Comparison of ENCODE assay signal across 8 cellular contexts in the genomic region with DNA sequence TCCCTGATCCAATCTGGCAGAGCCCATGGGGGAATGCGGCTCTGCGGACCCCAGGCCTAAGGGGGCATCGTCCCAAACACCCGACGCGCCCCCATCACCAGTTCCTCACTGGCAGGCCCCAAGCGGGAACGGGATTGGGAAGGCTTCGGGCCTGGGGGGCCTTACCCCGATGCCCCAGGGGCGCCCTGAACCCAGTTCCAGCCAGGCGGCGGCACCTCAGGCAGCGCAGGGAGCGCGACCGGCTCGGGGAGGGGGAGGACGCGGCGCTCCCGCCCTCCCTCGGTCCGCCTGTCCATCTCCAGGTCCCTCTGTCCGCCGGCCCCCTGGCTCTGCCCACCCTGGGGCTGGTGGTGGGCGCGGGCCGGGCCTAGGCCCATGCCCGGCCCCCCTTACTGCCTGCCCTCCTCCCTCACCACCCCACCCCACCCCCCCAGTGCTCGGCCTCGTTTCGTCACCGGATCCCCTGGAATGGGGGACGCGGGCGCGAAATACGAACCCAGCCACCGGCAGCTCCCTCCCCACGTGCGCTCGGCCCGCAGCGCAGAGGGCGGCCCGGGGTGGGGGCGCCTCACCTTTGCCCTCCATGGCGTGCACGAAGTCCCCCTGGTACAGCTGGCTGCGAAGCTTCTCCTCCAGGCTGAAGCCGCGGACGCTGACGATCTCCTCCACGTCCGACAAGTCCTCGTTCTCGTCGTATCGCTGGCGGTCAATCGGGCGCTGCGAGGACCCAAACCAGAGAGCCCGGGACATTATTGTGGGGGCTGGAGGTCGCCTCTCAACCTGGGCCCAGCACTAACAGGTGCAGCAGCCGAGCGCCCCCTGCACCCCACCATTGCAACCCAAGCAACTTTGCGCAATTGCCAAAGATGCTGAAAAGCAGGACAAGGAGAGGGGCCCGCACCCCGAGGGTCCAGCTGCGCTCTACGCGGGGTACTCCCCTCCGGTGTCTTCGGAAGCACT. TPM values are rescaled to one million over a fixed set of nuclear protein-coding genes. Genes with fewer than 3 reads are reported as not detected.
A peak's percentile ranks its signal among the peaks of the same experiment; 100 is the strongest.
DNase-seq lines count a peak whose midpoint lies in the region; ATAC-seq and TF ChIP-seq lines count a peak whose summit lies in the region.

No MANE protein-coding gene starts in this region.

- H2BK15ac ChIP-seq in neuronal stem cell (ENCODE audit: low read length) = peak overlapping the region; percentile 82

- DNase-seq in activated CD8-positive, alpha-beta memory T cell treated with anti-CD3 and anti-CD28 coated beads, Interleukin-2, amount 10 ng/mL, durations not matched to agents 7 days and 5 days = peak; percentile 43
- DNase-seq in fibroblast of peridontal ligament (ENCODE audit: extremely low read depth) (peak; percentile 29), neuronal stem cell (ENCODE audit: low spot score) (peak; percentile 64), NCI-H510A (lab: John Stamatoyannopoulos, UW) (no peak), NCI-H1092 treated with DMSO at 0.1 percent for 48 hours (lab: John Stamatoyannopoulos, UW) (no peak), DMS 273 (lab: John Stamatoyannopoulos, UW; ENCODE audit: unreplicated experiment) (no peak)

- H3K9me3 ChIP-seq in HEK293 (ENCODE audit: control insufficient read depth, insufficient read depth, low read depth, low read length) (no peaks in the 10 kb centered on the region), neuronal stem cell (replicated peaks in 1 of 2; ENCODE audit: control insufficient read depth in 2 of 2, insufficient read depth in 1 of 2, low read depth in 1 of 2, low read length in 2 of 2) (no peaks in the 10 kb centered on the region)

- peak overlapping the region; percentile 89 for H2BK5ac ChIP-seq in neuronal stem cell (ENCODE audit: low read length)

- H2AFZ ChIP-seq in neuronal stem cell (ENCODE audit: low read length) = peak overlapping the region; percentile 50

- H3K79me1 ChIP-seq in neuronal stem cell (ENCODE audit: low read depth, low read length) = peaks cover 6% of the 10 kb centered on the region

- H3K4me3 ChIP-seq in HEK293 (ENCODE audit: low read depth, low read length) (peak overlapping the region; percentile 60), neuronal stem cell (ENCODE audit: low read length in 2 of 2) (peak overlapping the region; percentile 71 to 88)

- POLR2A ChIA-PET in HEK293 (lab: Yijun Ruan, JAX) = interaction anchor here (1.3 to 2.0 kb wide), 3 partner anchors 10 to 40 kb away, joined by 4 to 9 read pairs (median 7); no protein-coding TSS in a partner anchor

- no peak for TF ChIP-seq CTCF in HEK293 (tag by site-specific recombination; IDR thresholded peaks at IDR 0.05)

- H3K27ac Mint-ChIP-seq in activated CD8-positive, alpha-beta memory T cell treated with anti-CD3 and anti-CD28 coated beads, Interleukin-2, amount 10 ng/mL, durations not matched to agents 7 days and 5 days = no peak overlapping the region

- H2BK120ac ChIP-seq in neuronal stem cell (ENCODE audit: low read depth, low read length) = peak overlapping the region; percentile 88

- H3K23ac ChIP-seq in neuronal stem cell (ENCODE audit: low read depth, low read length, poor library complexity) = peak overlapping the region; percentile 85

- no peaks in the 10 kb centered on the region for H3K9me3 Mint-ChIP-seq in activated CD8-positive, alpha-beta memory T cell treated with anti-CD3 and anti-CD28 coated beads, Interleukin-2, amount 10 ng/mL, durations not matched to agents 7 days and 5 days (ENCODE audit: low read depth)

- CTCF ChIA-PET in HEK293 (lab: Yijun Ruan, JAX) = no interaction called here
- CTCF ChIA-PET in activated CD8-positive, alpha-beta memory T cell treated with anti-CD3 and anti-CD28 coated beads, Interleukin-2, amount 10 ng/mL, durations not matched to agents 7 days and 5 days (lab: Charles Lee) = interaction anchor here (0.6 to 4.1 kb wide), 11 partner anchors 9 to 108 kb away, joined by 3 to 44 read pairs (median 4); a partner anchor contains a TSS

- peaks cover 0 to 31% of the 10 kb centered on the region in 2 experiments; a peak in 2 of 3 replicates for H3K36me3 ChIP-seq in HEK293 (ENCODE audit: control insufficient read depth in 2 of 2, insufficient read depth in 1 of 2, low read length in 2 of 2)
- peaks cover 15 to 25% of the 10 kb centered on the region in 2 donors for H3K36me3 ChIP-seq in neuronal stem cell (replicated peaks in 1 of 2; ENCODE audit: control insufficient read depth in 2 of 2, insufficient read depth in 2 of 2, low read length in 2 of 2)

- peak overlapping the region; percentile 95 for H3K9ac ChIP-seq in neuronal stem cell (ENCODE audit: low read depth, low read length, poor library complexity)

- no peaks in the 10 kb centered on the region for H3K36me3 Mint-ChIP-seq in activated CD8-positive, alpha-beta memory T cell treated with anti-CD3 and anti-CD28 coated beads, Interleukin-2, amount 10 ng/mL, durations not matched to agents 7 days and 5 days

- H3K27ac ChIP-seq in HEK293 (ENCODE audit: extremely low read depth, low read depth, low read length) = peak overlapping the region; percentile 69; the same call in 1 of the 2 replicates
- peak overlapping the region; percentile 99 for H3K27ac ChIP-seq in neuronal stem cell (replicated peaks; ENCODE audit: low read length)

- H3K4me1 ChIP-seq in HEK293 (ENCODE audit: control insufficient read depth, insufficient read depth, low read length) = peaks cover 12% of the 10 kb centered on the region
- peaks cover 24 to 36% of the 10 kb centered on the region in 2 donors for H3K4me1 ChIP-seq in neuronal stem cell (ENCODE audit: control insufficient read depth in 2 of 2, insufficient read depth in 1 of 2, low read depth in 1 of 2, low read length in 2 of 2)

- WGBS in neuronal stem cell (ENCODE audit: extremely low coverage in 2 of 2, insufficient read length in 2 of 2, insufficient replicate concordance in 1 of 2), 2 donors = no CpG with 5 or more reads among the region's 77 CpGs

- H2BK12ac ChIP-seq in neuronal stem cell (ENCODE audit: low read length) = no peak overlapping the region

- peaks cover 26% of the 10 kb centered on the region for H3K4me1 Mint-ChIP-seq in activated CD8-positive, alpha-beta memory T cell treated with anti-CD3 and anti-CD28 coated beads, Interleukin-2, amount 10 ng/mL, durations not matched to agents 7 days and 5 days

- ATAC-seq in activated CD8-positive, alpha-beta memory T cell treated with anti-CD3 and anti-CD28 coated beads, Interleukin-2, amount 10 ng/mL, durations not matched to agents 7 days and 5 days = peak; percentile 17
- ATAC-seq in GM21423 (IDR thresholded peaks at IDR 0.05; ENCODE audit: unreplicated experiment) = no peak

- H3K4ac ChIP-seq in neuronal stem cell (ENCODE audit: low read length) = peak overlapping the region; percentile 70

- peak overlapping the region; percentile 85 for H3K4me3 Mint-ChIP-seq in activated CD8-positive, alpha-beta memory T cell treated with anti-CD3 and anti-CD28 coated beads, Interleukin-2, amount 10 ng/mL, durations not matched to agents 7 days and 5 days

- peak overlapping the region; percentile 99 for H2AK5ac ChIP-seq in neuronal stem cell (ENCODE audit: low read depth, low read length)

- no peaks in the 10 kb centered on the region for H3K27me3 Mint-ChIP-seq in activated CD8-positive, alpha-beta memory T cell treated with anti-CD3 and anti-CD28 coated beads, Interleukin-2, amount 10 ng/mL, durations not matched to agents 7 days and 5 days

- H4K8ac ChIP-seq in neuronal stem cell (ENCODE audit: low read depth, low read length) = peak overlapping the region; percentile 19

- peak overlapping the region; percentile 42 for H3K14ac ChIP-seq in neuronal stem cell (ENCODE audit: low read length)

- H3K27me3 ChIP-seq in neuronal stem cell (ENCODE audit: control insufficient read depth in 3 of 3, insufficient read depth in 3 of 3, low read depth in 1 of 3, low read length in 3 of 3) = no peaks in the 10 kb centered on the region

- peak overlapping the region; percentile 90 for H4K91ac ChIP-seq in neuronal stem cell (ENCODE audit: low read depth, low read length, poor library complexity)

- H3K18ac ChIP-seq in neuronal stem cell (ENCODE audit: low read length) = peak overlapping the region; percentile 92

- H3K4me2 ChIP-seq in neuronal stem cell (ENCODE audit: insufficient read depth, low read length, poor library complexity, severe bottlenecking) = peak overlapping the region; percentile 88

TF ChIP-seq in HEK293, 187 proteins besides CTCF, POLR2A, EP300 and RAD21 (continues in another document):
- TF ChIP-seq, protein P1, sequence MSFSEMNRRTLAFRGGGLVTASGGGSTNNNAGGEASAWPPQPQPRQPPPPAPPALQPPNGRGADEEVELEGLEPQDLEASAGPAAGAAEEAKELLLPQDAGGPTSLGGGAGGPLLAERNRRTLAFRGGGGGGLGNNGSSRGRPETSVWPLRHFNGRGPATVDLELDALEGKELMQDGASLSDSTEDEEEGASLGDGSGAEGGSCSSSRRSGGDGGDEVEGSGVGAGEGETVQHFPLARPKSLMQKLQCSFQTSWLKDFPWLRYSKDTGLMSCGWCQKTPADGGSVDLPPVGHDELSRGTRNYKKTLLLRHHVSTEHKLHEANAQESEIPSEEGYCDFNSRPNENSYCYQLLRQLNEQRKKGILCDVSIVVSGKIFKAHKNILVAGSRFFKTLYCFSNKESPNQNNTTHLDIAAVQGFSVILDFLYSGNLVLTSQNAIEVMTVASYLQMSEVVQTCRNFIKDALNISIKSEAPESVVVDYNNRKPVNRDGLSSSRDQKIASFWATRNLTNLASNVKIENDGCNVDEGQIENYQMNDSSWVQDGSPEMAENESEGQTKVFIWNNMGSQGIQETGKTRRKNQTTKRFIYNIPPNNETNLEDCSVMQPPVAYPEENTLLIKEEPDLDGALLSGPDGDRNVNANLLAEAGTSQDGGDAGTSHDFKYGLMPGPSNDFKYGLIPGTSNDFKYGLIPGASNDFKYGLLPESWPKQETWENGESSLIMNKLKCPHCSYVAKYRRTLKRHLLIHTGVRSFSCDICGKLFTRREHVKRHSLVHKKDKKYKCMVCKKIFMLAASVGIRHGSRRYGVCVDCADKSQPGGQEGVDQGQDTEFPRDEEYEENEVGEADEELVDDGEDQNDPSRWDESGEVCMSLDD (tag by site-specific recombination; IDR thresholded peaks at IDR 0.05) = peak; percentile 63
- no peak for TF ChIP-seq ZNF416 (tag by site-specific recombination; IDR thresholded peaks at IDR 0.05)

RNA-seq across cellular contexts. Expression of a gene that starts 2.3 kb away (rescaled TPM):
- 10 to 100 TPM; 63.8 to 64.8 TPM for total RNA-seq in activated CD8-positive, alpha-beta memory T cell treated with anti-CD3 and anti-CD28 coated beads, Interleukin-2, amount 10 ng/mL, durations not matched to agents 7 days and 5 days
- 63.7 TPM for polyA plus RNA-seq in neuronal stem cell (2013, experiment 1 of 2)
- 67.7 TPM for polyA plus RNA-seq in neuronal stem cell (2013, experiment 2 of 2)

RNA-seq across cellular contexts. Expression of a gene that starts 47.8 kb away (rescaled TPM):
- total RNA-seq in activated CD8-positive, alpha-beta memory T cell treated with anti-CD3 and anti-CD28 coated beads, Interleukin-2, amount 10 ng/mL, durations not matched to agents 7 days and 5 days = 10 to 100 TPM; 53.7 to 61.1 TPM
- polyA plus RNA-seq in neuronal stem cell (2013, experiment 1 of 2) = 15.7 TPM
- 15.4 TPM for polyA plus RNA-seq in neuronal stem cell (2013, experiment 2 of 2)

Comparison
In these comparisons a context has a peak if more than half of its experiments do, and no peak if none do; other contexts are left out.
1. DNase-seq: peak in activated CD8-positive, alpha-beta memory T cell treated with anti-CD3 and anti-CD28 coated beads, Interleukin-2, amount 10 ng/mL, durations not matched to agents 7 days and 5 days (single experiment), fibroblast of peridontal ligament (single experiment) and neuronal stem cell (single experiment); none in NCI-H510A (single experiment), NCI-H1092 treated with DMSO at 0.1 percent for 48 hours (single experiment) and DMS 273 (single experiment).